ENCODE assay signal across 15 cellular contexts in the genomic region with DNA sequence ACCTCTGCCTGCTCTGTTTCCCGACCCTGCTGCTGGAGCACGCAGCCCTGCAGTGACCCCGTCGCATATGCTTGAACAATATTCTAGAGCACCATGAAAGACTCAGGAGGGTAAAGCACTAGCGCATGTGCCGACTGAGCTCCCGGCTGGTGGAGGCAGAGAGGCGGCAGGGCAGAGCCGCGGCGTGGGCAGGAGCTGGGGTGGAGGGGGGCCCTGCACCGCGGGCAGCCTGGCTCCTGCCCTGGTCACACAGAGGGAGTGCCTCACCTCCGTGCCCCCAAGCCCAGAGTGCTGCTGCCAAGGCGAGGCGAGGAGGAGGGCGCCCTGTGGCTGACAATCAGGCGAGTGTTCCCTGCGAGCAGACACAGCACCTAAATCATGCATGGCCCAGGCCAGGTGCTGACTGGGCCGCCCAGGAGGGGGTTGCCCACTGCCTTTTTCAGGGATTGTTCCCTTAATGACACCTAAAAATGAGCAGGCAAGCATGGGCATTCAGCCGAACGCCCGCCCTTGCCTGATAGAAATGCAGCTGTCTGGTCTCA.
DNase-seq lines count a peak whose midpoint lies in the region; ATAC-seq, FAIRE-seq and TF ChIP-seq lines count a peak whose summit lies in the region.
"Had no signal": no experiment of that assay in that cellular context is flagged by ENCODE, and none has a peak within 500 bp of the region (broad histone marks: within the 10 kb centered on the region; RNA-seq: fewer than 3 reads in every experiment).

No MANE protein-coding gene starts in this region.

- no peak for FAIRE-seq in kidney (lab: Jason Lieb, UNC)
- FAIRE-seq: D721Med had no signal

- H3K27me3 ChIP-seq in left ventricle myocardium inferior (ENCODE audit: low read depth) (no peaks in the 10 kb centered on the region), gastrocnemius medialis (no peaks in the 10 kb centered on the region)

- no peaks in the 10 kb centered on the region for H3K9me3 Mint-ChIP-seq in osteocyte (ENCODE audit: unreplicated experiment)
- H3K9me3 Mint-ChIP-seq: CD14-positive monocyte; CD8-positive, alpha-beta T cell; GM23338; H9 had no signal

- no peak overlapping the region for H3K4me3 Mint-ChIP-seq in osteocyte (ENCODE audit: unreplicated experiment)
- H3K4me3 Mint-ChIP-seq: CD14-positive monocyte; CD8-positive, alpha-beta T cell; GM23338; H9 had no signal

- in situ Hi-C loops in gastrocnemius medialis (cut with MboI; ENCODE audit: low sequenced_read_pairs in 4 of 4): no loop called here
- in situ Hi-C loops in KBM-7 (cut with MboI; ENCODE audit: low pct_unique_long_range_greater_than_20kb, low sequenced_read_pairs): no loop called here

- no peaks in the 10 kb centered on the region for H3K36me3 Mint-ChIP-seq in osteocyte (ENCODE audit: unreplicated experiment)
- H3K36me3 Mint-ChIP-seq: CD14-positive monocyte; CD8-positive, alpha-beta T cell had no signal

- no peak overlapping the region for H3K27ac Mint-ChIP-seq in osteocyte (ENCODE audit: unreplicated experiment)
- H3K27ac Mint-ChIP-seq: CD14-positive monocyte; CD8-positive, alpha-beta T cell; GM23338; H9 had no signal

- no peak for TF ChIP-seq CTCF in left ventricle myocardium inferior (IDR thresholded peaks at IDR 0.05; ENCODE audit: borderline replicate concordance)
- no peak for TF ChIP-seq CTCF in kidney (IDR thresholded peaks at IDR 0.05; ENCODE audit: borderline replicate concordance, extremely low read depth, insufficient read depth)
- TF ChIP-seq CTCF in osteocyte (IDR thresholded peaks at IDR 0.05): no peak
- TF ChIP-seq CTCF in gastrocnemius medialis (IDR thresholded peaks at IDR 0.05 in 4 of 5, conservative IDR thresholded peaks at IDR 0.05 in 1 of 5): no peak

- H3K27ac ChIP-seq in left ventricle myocardium inferior (replicated peaks) (no peak overlapping the region), kidney (ENCODE audit: low read depth in 2 of 2, low read length in 2 of 2) (no peak overlapping the region), gastrocnemius medialis (no peak overlapping the region)
- H3K27ac ChIP-seq: 22Rv1 had no signal

- no peak for ATAC-seq in Right ventricle myocardium superior (ENCODE audit: poor library complexity)
- no peak for ATAC-seq in gastrocnemius medialis
- ATAC-seq: CD8-positive, alpha-beta T cell; GM23338 had no signal

- no peak overlapping the region for H3K4me3 ChIP-seq in left ventricle myocardium inferior
- no peak overlapping the region for H3K4me3 ChIP-seq in kidney (ENCODE audit: low read length in 2 of 2)
- no peak overlapping the region for H3K4me3 ChIP-seq in gastrocnemius medialis
- H3K4me3 ChIP-seq: GM23338 had no signal

- peaks cover 7% of the 10 kb centered on the region for H3K27me3 Mint-ChIP-seq in osteocyte (ENCODE audit: unreplicated experiment)

- H3K4me1 ChIP-seq in left ventricle myocardium inferior (no peaks in the 10 kb centered on the region), kidney (ENCODE audit: control insufficient read depth in 1 of 2, insufficient read depth in 1 of 2, low read depth in 1 of 2, low read length in 2 of 2) (no peaks in the 10 kb centered on the region), gastrocnemius medialis (no peaks in the 10 kb centered on the region)

- DNase-seq in left ventricle myocardium inferior (peak; percentile 6), Right ventricle myocardium superior (no peak), kidney (peak; percentile 53), osteocyte (ENCODE audit: extremely low spot score, unreplicated experiment) (peak; percentile 80), gastrocnemius medialis (no peak), KBM-7 (no peak), GM19238 (ENCODE audit: insufficient read length, low spot score) (no peak)
- DNase-seq: CD8-positive, alpha-beta T cell; COR-L47; GF-D8; H9 had no signal

- H3K9me3 ChIP-seq in left ventricle myocardium inferior (replicated peaks): no peaks in the 10 kb centered on the region
- H3K9me3 ChIP-seq in kidney (ENCODE audit: control insufficient read depth in 1 of 2, low read length in 2 of 2): no peaks in the 10 kb centered on the region
- no peaks in the 10 kb centered on the region for H3K9me3 ChIP-seq in gastrocnemius medialis

- H3K36me3 ChIP-seq in left ventricle myocardium inferior (no peaks in the 10 kb centered on the region), kidney (ENCODE audit: control insufficient read depth in 1 of 2, insufficient read depth in 2 of 2, low read length in 2 of 2) (no peaks in the 10 kb centered on the region), gastrocnemius medialis (no peaks in the 10 kb centered on the region)

- no peaks in the 10 kb centered on the region for H3K4me1 Mint-ChIP-seq in osteocyte (ENCODE audit: unreplicated experiment)
- H3K4me1 Mint-ChIP-seq: CD14-positive monocyte, GM23338 had no signal

- H3K9ac ChIP-seq in kidney (ENCODE audit: low read length in 2 of 2): no peak overlapping the region

- intact Hi-C loops in left ventricle myocardium inferior (cut with micrococcal nuclease): no loop called here
- intact Hi-C loops in Right ventricle myocardium superior (cut with DNase I): no loop called here
- intact Hi-C loops in kidney (cut with DNase I): no loop called here
- intact Hi-C loops in gastrocnemius medialis (cut with DNase I; ENCODE audit: low total_unique reads): no loop called here

- no peak for TF ChIP-seq POLR2A in gastrocnemius medialis (IDR thresholded peaks at IDR 0.05)

Comparison
In these comparisons a context has a peak if more than half of its experiments do, and no peak if none do; other contexts are left out.
1. DNase-seq: peak in left ventricle myocardium inferior (single experiment), kidney (single experiment) and osteocyte (single experiment); none in Right ventricle myocardium superior (single experiment), gastrocnemius medialis (0 of 2), KBM-7 (single experiment) and GM19238 (single experiment).